Comparison of ENCODE assay signal across 1 cellular context in genomic region chr15:66497502-66498455, GRCh38.
A peak's percentile ranks its signal among the peaks of the same experiment; 100 is the strongest.
TF ChIP-seq lines count a peak whose summit lies in the region.

TSS of gene SNAPC5 (minus strand) at chr15:66497762. CDS start at chr15:66497731, 31 bp downstream.

TF ChIP-seq in K562, 482 proteins besides CTCF, POLR2A, EP300 and RAD21 (continued from another document and continues in another):
- TF ChIP-seq BRF2 (IDR thresholded peaks at IDR 0.05; ENCODE audit: borderline replicate concordance, insufficient read depth, insufficient read length) (no peak), NFXL1 (CRISPR knock-in tag; IDR thresholded peaks at IDR 0.05) (no peak), ZNF707 (CRISPR knock-in tag; conservative IDR thresholded peaks at IDR 0.05) (no peak), ZNF655 (CRISPR knock-in tag; IDR thresholded peaks at IDR 0.05) (no peak), FOXP4 (CRISPR knock-in tag; IDR thresholded peaks at IDR 0.05; ENCODE audit: borderline replicate concordance) (peak; percentile 86; the same call in 1 of the 2 replicates), PRMT5 (CRISPR knock-in tag; IDR thresholded peaks at IDR 0.05) (no peak), DLX4 (CRISPR knock-in tag; IDR thresholded peaks at IDR 0.05) (no peak), RFX7 (CRISPR knock-in tag; IDR thresholded peaks at IDR 0.05) (0 out of 2 replicates have a peak, but pooled peaks have one; percentile 76), NELFE (IDR thresholded peaks at IDR 0.05; ENCODE audit: insufficient read depth, insufficient read length) (no peak), ZNF146 (CRISPR knock-in tag; IDR thresholded peaks at IDR 0.05; ENCODE audit: unreplicated experiment) (no peak), PHF21A (IDR thresholded peaks at IDR 0.05; ENCODE audit: borderline replicate concordance, low read depth) (peak; percentile 66; the same call in 1 of the 2 replicates), ZBTB5 (IDR thresholded peaks at IDR 0.05) (no peak), PCBP2 (IDR thresholded peaks at IDR 0.05; ENCODE audit: low read depth, low read length, poor library complexity, severe bottlenecking) (no peak), NFIX (CRISPR knock-in tag; IDR thresholded peaks at IDR 0.05; ENCODE audit: low read depth) (no peak), ETV6 (IDR thresholded peaks at IDR 0.05; ENCODE audit: borderline replicate concordance in 1 of 2, low read depth in 2 of 2, low read length in 1 of 2) (peak in 1 of 2 experiments; percentile 69; a peak in 1 of 4 replicates), ETV6 (CRISPR knock-in tag; IDR thresholded peaks at IDR 0.05; ENCODE audit: borderline replicate concordance) (peak; percentile 48; the same call in 1 of the 2 replicates), HBP1 (CRISPR knock-in tag; IDR thresholded peaks at IDR 0.05) (no peak; the same call in 1 of the 2 replicates), ZNF224 (CRISPR knock-in tag; IDR thresholded peaks at IDR 0.05) (no peak), ATF7 (IDR thresholded peaks at IDR 0.05) (peak; percentile 96), MTA2 (IDR thresholded peaks at IDR 0.05; ENCODE audit: low read depth) (peak; percentile 43; the same call in 1 of the 2 replicates), CBX5 (IDR thresholded peaks at IDR 0.05; ENCODE audit: borderline replicate concordance, low read depth) (no peak; the same call in 1 of the 2 replicates), CUX1 (CRISPR knock-in tag; IDR thresholded peaks at IDR 0.05) (no peak), CREB1 (IDR thresholded peaks at IDR 0.05) (peak; percentile 97), CREB1 (CRISPR knock-in tag; IDR thresholded peaks at IDR 0.05) (peak; percentile 98), PRDM10 (IDR thresholded peaks at IDR 0.05; ENCODE audit: partially characterized antibody) (peak; percentile 56), ZNF133 (CRISPR knock-in tag; IDR thresholded peaks at IDR 0.05) (no peak), CSDE1 (IDR thresholded peaks at IDR 0.05) (peak in 1 of 2 experiments; percentile 16; a peak in 1 of 4 replicates), ETS2 (tag; IDR thresholded peaks at IDR 0.05; ENCODE audit: borderline replicate concordance, poor library complexity, severe bottlenecking) (no peak), ZNF77 (CRISPR knock-in tag; IDR thresholded peaks at IDR 0.05) (no peak), ZNF324 (CRISPR knock-in tag; IDR thresholded peaks at IDR 0.05) (no peak), CHAMP1 (IDR thresholded peaks at IDR 0.05) (peak; percentile 72; the same call in 1 of the 2 replicates), SMARCE1 (IDR thresholded peaks at IDR 0.05) (no peak), TFE3 (CRISPR knock-in tag; IDR thresholded peaks at IDR 0.05) (no peak), TGIF2 (CRISPR knock-in tag; IDR thresholded peaks at IDR 0.05) (no peak), POLR2AphosphoS2 (IDR thresholded peaks at IDR 0.05; ENCODE audit: low read length) (peak; percentile 99), TCFL5 (CRISPR knock-in tag; conservative IDR thresholded peaks at IDR 0.05) (no peak), LARP7 (IDR thresholded peaks at IDR 0.05) (no peak), KLF6 (CRISPR knock-in tag; IDR thresholded peaks at IDR 0.05; ENCODE audit: borderline replicate concordance) (no peak)
